ENCODE assay signal across 9 cellular contexts in the genomic region with DNA sequence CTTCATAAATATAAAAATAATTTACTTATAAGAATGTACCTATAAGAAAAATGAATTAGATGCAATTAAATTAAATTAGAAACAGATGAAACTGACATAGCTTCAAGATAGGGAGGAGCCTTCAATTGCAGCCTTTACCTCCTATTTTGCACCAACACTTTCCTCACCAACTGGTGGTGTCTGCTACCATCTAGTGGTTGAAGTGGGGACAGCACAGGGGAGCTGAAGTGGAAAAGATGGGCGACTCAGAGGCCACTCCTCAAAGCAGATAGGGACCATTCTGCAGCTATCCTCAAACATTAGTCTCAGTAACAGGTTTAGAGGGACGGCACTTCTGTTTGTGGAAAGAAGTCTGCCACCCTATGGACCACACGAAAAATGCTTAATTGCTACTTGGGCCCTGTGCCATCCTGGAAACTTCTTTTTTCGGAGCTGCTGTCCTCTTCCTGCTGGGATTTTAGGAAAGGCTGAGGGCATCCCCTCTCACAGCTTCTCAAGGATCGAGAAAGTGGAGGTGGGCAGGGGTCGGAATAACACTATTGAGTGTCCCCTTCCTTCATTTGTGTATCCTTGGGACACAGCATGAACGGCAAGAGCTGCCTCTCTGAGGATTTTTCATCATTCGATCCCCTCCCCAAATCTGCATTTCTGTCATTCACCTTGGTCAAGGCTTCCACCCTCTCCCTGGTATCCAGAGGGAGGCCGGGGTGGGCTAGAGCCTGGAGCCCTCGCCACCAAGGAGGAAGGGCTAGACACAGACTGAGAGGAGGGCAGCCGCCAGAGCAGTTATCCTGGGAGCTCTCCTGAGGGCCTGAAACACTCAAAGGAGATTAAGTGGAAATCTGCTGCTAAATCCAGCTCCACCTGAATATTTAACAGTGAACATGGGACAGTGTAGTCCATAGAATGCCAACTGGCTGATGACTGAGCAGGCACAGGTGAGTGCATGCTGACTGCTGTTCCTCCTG. TPM values are rescaled to one million over a fixed set of nuclear protein-coding genes. Genes with fewer than 3 reads are reported as not detected.
DNase-seq lines count a peak whose midpoint lies in the region; ATAC-seq, FAIRE-seq and TF ChIP-seq lines count a peak whose summit lies in the region.
"Had no signal": no experiment of that assay in that cellular context is flagged by ENCODE, and none has a peak within 500 bp of the region (broad histone marks: within the 10 kb centered on the region; RNA-seq: fewer than 3 reads in every experiment).

No MANE protein-coding gene starts in this region.

- no peaks in the 10 kb centered on the region for H3K79me2 ChIP-seq in mammary epithelial cell (ENCODE audit: insufficient read depth, low read length)

- no TSS peak for BruUV-seq in mammary epithelial cell (replicated peaks; lab: Mats Ljungman, UMichigan)

- DNase-seq in COLO668 (lab: John Stamatoyannopoulos, UW; ENCODE audit: unreplicated experiment) (peak; percentile 82), HFF-Myc (ENCODE audit: extremely low read depth, low read depth) (peak; percentile 48), NCI-H345 (lab: John Stamatoyannopoulos, UW) (peak; percentile 81), WTC11 (ENCODE audit: low spot score) (peak; percentile 88), mammary epithelial cell (peak; percentile 62), kidney (peak; percentile 74)
- DNase-seq in stimulated activated CD4-positive, alpha-beta T cell treated with anti-CD3 and anti-CD28 coated beads, Interleukin-1b, Interleukin-23, amount 100 ng/mL, for 48 hours, result peak; percentile 81

- peaks cover 5% of the 10 kb centered on the region; the same call in 1 of the 2 replicates for H3K9me3 Mint-ChIP-seq in WTC11
- H3K9me3 Mint-ChIP-seq: IgD-negative memory B cell had no signal

- H3K4me3 ChIP-seq in HFF-Myc (replicated peaks; ENCODE audit: low read depth, low read length) (no peak overlapping the region), mammary epithelial cell (replicated peaks in 1 of 3; ENCODE audit: insufficient read depth in 1 of 3, low read depth in 2 of 3, low read length in 3 of 3) (no peak overlapping the region), kidney (ENCODE audit: low read length in 2 of 2) (no peak overlapping the region)

- in situ Hi-C loops in mammary epithelial cell (cut with MboI; ENCODE audit: low sequenced_read_pairs in 2 of 2), result loop anchor here in 1 of 2 donors (5.0 kb wide), 1 partner anchor 258 kb away; no protein-coding TSS in a partner anchor

- H2AFZ ChIP-seq in mammary epithelial cell (ENCODE audit: low read depth, low read length), result no peak overlapping the region

- intact Hi-C loops in mammary epithelial cell (cut with micrococcal nuclease), result loop anchor here (1.0 kb wide), 6 partner anchors 36 to 372 kb away; no protein-coding TSS in a partner anchor
- intact Hi-C loops in kidney (cut with DNase I), result loop anchor here (5.0 kb wide), 1 partner anchor 258 kb away; no protein-coding TSS in a partner anchor

- H3K4me3 Mint-ChIP-seq in WTC11, result no peak overlapping the region
- H3K4me3 Mint-ChIP-seq: IgD-negative memory B cell had no signal

- TF ChIP-seq CTCF in HFF-Myc (IDR thresholded peaks at IDR 0.05; ENCODE audit: low read depth, low read length, missing control alignments), result peak; percentile 95
- TF ChIP-seq CTCF in WTC11 (IDR thresholded peaks at IDR 0.05), result peak; percentile 81
- TF ChIP-seq CTCF in mammary epithelial cell (conservative IDR thresholded peaks at IDR 0.05 in 1 of 2, IDR thresholded peaks at IDR 0.05 in 1 of 2; ENCODE audit: extremely low read depth in 1 of 2, insufficient read depth in 1 of 2, low read depth in 1 of 2, low read length in 2 of 2), result peak; percentile 98 to 99
- TF ChIP-seq CTCF in kidney (IDR thresholded peaks at IDR 0.05; ENCODE audit: borderline replicate concordance, extremely low read depth, insufficient read depth), result peak; percentile 97

- WGBS in mammary epithelial cell (ENCODE audit: low coverage, missing lambda C conversion rate), result 26% methylated on average over 10 of the region's 11 CpGs

- dilution Hi-C loops in mammary epithelial cell (cut with HindIII; ENCODE audit: low sequenced_read_pairs), result no loop called here

- H4K20me1 ChIP-seq in mammary epithelial cell (ENCODE audit: insufficient read depth, low read length), result no peaks in the 10 kb centered on the region

- H3K27ac Mint-ChIP-seq in WTC11, result no peak overlapping the region
- H3K27ac Mint-ChIP-seq: IgD-negative memory B cell had no signal

- ATAC-seq in WTC11 (peak; percentile 87), GM21786 (IDR thresholded peaks at IDR 0.05; ENCODE audit: unreplicated experiment) (no peak)

- H3K4me1 ChIP-seq in mammary epithelial cell (ENCODE audit: insufficient read depth, low read length) (peaks cover 22% of the 10 kb centered on the region), kidney (ENCODE audit: control insufficient read depth in 1 of 2, insufficient read depth in 1 of 2, low read depth in 1 of 2, low read length in 2 of 2) (no peaks in the 10 kb centered on the region)

- H3K4me2 ChIP-seq in mammary epithelial cell (ENCODE audit: insufficient read depth, low read depth, low read length), result no peak overlapping the region

- no peaks in the 10 kb centered on the region for H3K4me1 Mint-ChIP-seq in WTC11

- FAIRE-seq in kidney (lab: Jason Lieb, UNC), result peak; percentile 50

- H3K27ac ChIP-seq in mammary epithelial cell (ENCODE audit: insufficient read depth, low read depth, low read length) (no peak overlapping the region), kidney (ENCODE audit: low read depth in 2 of 2, low read length in 2 of 2) (no peak overlapping the region)

- POLR2A ChIA-PET in WTC11 (lab: Charles Lee), result interaction anchor here (1.6 kb wide), 1 partner anchor 48 kb away, joined by 4 read pairs; no protein-coding TSS in a partner anchor

- no peaks in the 10 kb centered on the region; the same call in 1 of the 2 replicates for H3K27me3 Mint-ChIP-seq in WTC11 (ENCODE audit: low read depth)

- no peaks in the 10 kb centered on the region for H3K9me3 ChIP-seq in mammary epithelial cell (replicated peaks; ENCODE audit: insufficient read depth, low read length)
- H3K9me3 ChIP-seq in kidney (ENCODE audit: control insufficient read depth in 1 of 2, low read length in 2 of 2), result no peaks in the 10 kb centered on the region

- H3K36me3 ChIP-seq in mammary epithelial cell (ENCODE audit: insufficient read depth, low read length) (no peaks in the 10 kb centered on the region), kidney (ENCODE audit: control insufficient read depth in 1 of 2, insufficient read depth in 2 of 2, low read length in 2 of 2) (no peaks in the 10 kb centered on the region)

- CTCF ChIA-PET in WTC11 (lab: Charles Lee) (interaction anchor here (0.5 to 4.6 kb wide), 72 partner anchors 8 to 431 kb away, joined by 3 to 141 read pairs (median 5); a partner anchor contains a TSS), mammary epithelial cell (lab: Charles Lee; ENCODE audit: low non-redundant PET) (interaction anchor here (0.5 to 1.5 kb wide), 8 partner anchors 27 to 479 kb away, joined by 3 to 11 read pairs (median 4); no protein-coding TSS in a partner anchor)

- H3K36me3 Mint-ChIP-seq in WTC11, result no peaks in the 10 kb centered on the region
- H3K36me3 Mint-ChIP-seq: IgD-negative memory B cell had no signal

- H3K9ac ChIP-seq in mammary epithelial cell (ENCODE audit: insufficient read depth, low read length) (no peak overlapping the region), kidney (ENCODE audit: low read length in 2 of 2) (no peak overlapping the region)

- H3K27me3 ChIP-seq in mammary epithelial cell (ENCODE audit: insufficient read depth, low read length), result no peaks in the 10 kb centered on the region

TF ChIP-seq in WTC11, 78 proteins besides CTCF, POLR2A, EP300 and RAD21:
- TF ChIP-seq, protein P1, sequence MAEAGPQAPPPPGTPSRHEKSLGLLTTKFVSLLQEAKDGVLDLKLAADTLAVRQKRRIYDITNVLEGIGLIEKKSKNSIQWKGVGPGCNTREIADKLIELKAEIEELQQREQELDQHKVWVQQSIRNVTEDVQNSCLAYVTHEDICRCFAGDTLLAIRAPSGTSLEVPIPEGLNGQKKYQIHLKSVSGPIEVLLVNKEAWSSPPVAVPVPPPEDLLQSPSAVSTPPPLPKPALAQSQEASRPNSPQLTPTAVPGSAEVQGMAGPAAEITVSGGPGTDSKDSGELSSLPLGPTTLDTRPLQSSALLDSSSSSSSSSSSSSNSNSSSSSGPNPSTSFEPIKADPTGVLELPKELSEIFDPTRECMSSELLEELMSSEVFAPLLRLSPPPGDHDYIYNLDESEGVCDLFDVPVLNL (CRISPR knock-in tag; IDR thresholded peaks at IDR 0.05; ENCODE audit: borderline replicate concordance, low read depth), result no peak
- no peak for TF ChIP-seq GRHL2 (CRISPR knock-in tag; IDR thresholded peaks at IDR 0.05; ENCODE audit: insufficient replicate concordance, severe bottlenecking)

RNA-seq across cellular contexts. Expression of a gene that starts 9.6 kb away (rescaled TPM):
- not detected in 3 replicates for total RNA-seq in WTC11 (2021)
- total RNA-seq in mammary epithelial cell, result not detected
- polyA plus RNA-seq in mammary epithelial cell, result not detected
- not detected for polyA minus RNA-seq in mammary epithelial cell
- total RNA-seq in kidney, result not detected
- polyA plus RNA-seq in kidney (ENCODE audit: insufficient read depth, low read depth, low replicate concordance), result not detected
- polyA plus RNA-seq: IgD-negative memory B cell had no signal

RNA-seq across cellular contexts. Expression of a gene that starts 53.0 kb away (rescaled TPM):
- total RNA-seq in WTC11 (2021) (76.0 to 106 TPM (median 93.0 TPM) in 3 replicates), mammary epithelial cell (100 to 1,000 TPM in 1 of 2 donors, 10 to 100 TPM in 1; 75.5 to 106 TPM), kidney (183 TPM)
- polyA plus RNA-seq in mammary epithelial cell (319 TPM), kidney (ENCODE audit: insufficient read depth, low read depth, low replicate concordance) (600 TPM)
- polyA minus RNA-seq in mammary epithelial cell, result 69.8 TPM

RNA-seq across cellular contexts. Expression of a gene that starts 58.4 kb away (rescaled TPM):
- total RNA-seq in WTC11 (2021), result not detected in 3 replicates
- not detected for total RNA-seq in mammary epithelial cell
- polyA plus RNA-seq in mammary epithelial cell, result not detected
- polyA minus RNA-seq in mammary epithelial cell, result not detected
- not detected for total RNA-seq in kidney
- polyA plus RNA-seq in kidney (ENCODE audit: insufficient read depth, low read depth, low replicate concordance), result not detected
- polyA plus RNA-seq: IgD-negative memory B cell had no signal
